10 cellular contexts compared by ENCODE assay signal in genomic region chr22:39526736-39527171, GRCh38. TPM values are rescaled to one million over a fixed set of nuclear protein-coding genes. Genes with fewer than 3 reads are reported as not detected.
DNase-seq lines count a peak whose midpoint lies in the region; TF ChIP-seq lines count a peak whose summit lies in the region.
"Had no signal": no experiment of that assay in that cellular context is flagged by ENCODE, and none has a peak within 500 bp of the region (broad histone marks: within the 10 kb centered on the region; RNA-seq: fewer than 3 reads in every experiment).

No MANE protein-coding gene starts in this region.

- H3K9me3 ChIP-seq in smooth muscle cell (replicated peaks; ENCODE audit: low read depth), result no peaks in the 10 kb centered on the region

- BruUV-seq in MCF 10A (replicated peaks; lab: Mats Ljungman, UMichigan), result no TSS peak

- H3K9ac ChIP-seq in smooth muscle cell (ENCODE audit: low read depth), result no peak overlapping the region

- H3K27ac Mint-ChIP-seq in chondrocyte (ENCODE audit: unreplicated experiment) (peak overlapping the region; percentile 74), MCF 10A (ENCODE audit: low read depth, unreplicated experiment) (no peak overlapping the region)

- H3K27ac ChIP-seq in smooth muscle cell (ENCODE audit: low read depth), result peak overlapping the region; percentile 34

- no peak overlapping the region for H2AFZ ChIP-seq in smooth muscle cell (ENCODE audit: low read depth)

- H3K36me3 Mint-ChIP-seq in chondrocyte (ENCODE audit: low read depth), result peaks cover 25% of the 10 kb centered on the region
- peaks cover 84% of the 10 kb centered on the region for H3K36me3 Mint-ChIP-seq in MCF 10A (ENCODE audit: insufficient read depth, unreplicated experiment)

- no peak overlapping the region for H3K4me3 ChIP-seq in smooth muscle cell
- H3K4me3 ChIP-seq: lung had no signal

- H3K79me2 ChIP-seq in smooth muscle cell (ENCODE audit: low read depth), result peaks cover 36% of the 10 kb centered on the region

- H3K9me3 Mint-ChIP-seq in chondrocyte (ENCODE audit: low read depth), result no peaks in the 10 kb centered on the region
- H3K9me3 Mint-ChIP-seq in MCF 10A (ENCODE audit: unreplicated experiment), result no peaks in the 10 kb centered on the region

- intact Hi-C loops in MCF 10A (cut with micrococcal nuclease), result loop anchor here (10.0 kb wide), 1 partner anchor 352 kb away; no protein-coding TSS in a partner anchor

- TF ChIP-seq CTCF in chondrocyte (IDR thresholded peaks at IDR 0.05) (no peak), smooth muscle cell (IDR thresholded peaks at IDR 0.05; ENCODE audit: borderline replicate concordance, insufficient read depth, poor library complexity, severe bottlenecking) (no peak), MCF 10A (IDR thresholded peaks at IDR 0.05; ENCODE audit: unreplicated experiment) (no peak)

- H3K4me1 Mint-ChIP-seq in chondrocyte (ENCODE audit: low read depth) (peaks cover 70% of the 10 kb centered on the region), MCF 10A (ENCODE audit: insufficient read depth, unreplicated experiment) (peaks cover 68% of the 10 kb centered on the region)

- no peaks in the 10 kb centered on the region for H3K27me3 ChIP-seq in smooth muscle cell (ENCODE audit: low read depth)

- CTCF ChIA-PET in MCF 10A (lab: Yijun Ruan, JAX), result interaction anchor here (0.5 to 26.5 kb wide), 4 partner anchors 32 to 692 kb away, joined by 4 to 471 read pairs (median 36); no protein-coding TSS in a partner anchor

- H3K36me3 ChIP-seq in smooth muscle cell (ENCODE audit: low read depth), result no peaks in the 10 kb centered on the region

- H3F3A ChIP-seq in smooth muscle cell (ENCODE audit: low read depth), result peaks cover 18% of the 10 kb centered on the region

- POLR2A ChIA-PET in MCF 10A (lab: Yijun Ruan, JAX), result interaction anchor here (0.7 to 1.5 kb wide), 4 partner anchors 33 to 820 kb away, joined by 3 to 4 read pairs (median 3); no protein-coding TSS in a partner anchor

- H3K27me3 Mint-ChIP-seq in chondrocyte (ENCODE audit: low read depth) (no peaks in the 10 kb centered on the region), MCF 10A (ENCODE audit: insufficient read depth, unreplicated experiment) (no peaks in the 10 kb centered on the region)

- WGBS in smooth muscle cell (ENCODE audit: low lambda C conversion rate), result 92% methylated on average over 4 of the region's 4 CpGs

- peaks cover 84% of the 10 kb centered on the region for H4K20me1 ChIP-seq in smooth muscle cell (ENCODE audit: low read depth)

- H3K4me1 ChIP-seq in smooth muscle cell (ENCODE audit: low read depth), result peaks cover 13% of the 10 kb centered on the region

- H3K4me2 ChIP-seq in smooth muscle cell, result no peak overlapping the region

- DNase-seq in SIG-M5 treated with dmso at 0.1 percent for 504 hours (lab: John Stamatoyannopoulos, UW; ENCODE audit: unreplicated experiment), result peak; percentile 33
- no peak for DNase-seq in SIG-M5 (lab: John Stamatoyannopoulos, UW)
- DNase-seq in NOMO-1 treated with dmso at 0.1 percent for 144 hours (lab: John Stamatoyannopoulos, UW; ENCODE audit: unreplicated experiment), result peak; percentile 25
- no peak for DNase-seq in chondrocyte (ENCODE audit: low spot score)
- no peak for DNase-seq in smooth muscle cell (lab: John Stamatoyannopoulos, UW; ENCODE audit: unreplicated experiment)
- no peak for DNase-seq in superior temporal gyrus (ENCODE audit: extremely low spot score)
- DNase-seq in HK-2 (ENCODE audit: unreplicated experiment), result no peak
- no peak for DNase-seq in MCF 10A (ENCODE audit: unreplicated experiment)
- DNase-seq: effector CD4-positive, alpha-beta T cell had no signal

- H3K4me3 Mint-ChIP-seq in chondrocyte (ENCODE audit: unreplicated experiment) (no peak overlapping the region), MCF 10A (ENCODE audit: unreplicated experiment) (no peak overlapping the region)

RNA-seq across cellular contexts. Expression of gene RPS19BP1, which starts 5.8 kb away (rescaled TPM):
- total RNA-seq in chondrocyte (44.1 to 52.3 TPM (median 47.9 TPM) in 3 replicates), smooth muscle cell (42.8 and 71.6 TPM in 2 replicates), MCF 10A (2022) (104 and 106 TPM in 2 replicates)
- polyA plus RNA-seq in smooth muscle cell, result 97.1 and 115 TPM in 2 replicates

RNA-seq across cellular contexts. Expression of gene ATF4, which starts 6.4 kb away (rescaled TPM):
- 128 to 541 TPM (median 513 TPM) in 3 replicates for total RNA-seq in chondrocyte
- total RNA-seq in smooth muscle cell, result 421 and 443 TPM in 2 replicates
- polyA plus RNA-seq in smooth muscle cell, result 288 and 339 TPM in 2 replicates
- 717 and 764 TPM in 2 replicates for total RNA-seq in MCF 10A (2022)

RNA-seq across cellular contexts. Expression of gene MIEF1, which starts 24.7 kb away (rescaled TPM):
- total RNA-seq in chondrocyte, result 22.7 to 24.0 TPM (median 23.0 TPM) in 3 replicates
- total RNA-seq in smooth muscle cell, result 11.1 and 17.8 TPM in 2 replicates
- polyA plus RNA-seq in smooth muscle cell, result 11.3 and 14.5 TPM in 2 replicates
- total RNA-seq in MCF 10A (2022), result 37.0 and 40.2 TPM in 2 replicates

RNA-seq across cellular contexts. Expression of gene CACNA1I, which starts 43.8 kb away (rescaled TPM):
- total RNA-seq in chondrocyte (0.02 to 0.08 TPM (median 0.05 TPM) in 3 replicates), smooth muscle cell (not detected in 2 replicates), MCF 10A (2022) (0.02 TPM in 2 replicates)
- not detected in 2 replicates for polyA plus RNA-seq in smooth muscle cell

Comparison
In these comparisons a context has a peak if more than half of its experiments do, and no peak if none do; other contexts are left out.
1. DNase-seq: peak in SIG-M5 treated with dmso at 0.1 percent for 504 hours (single experiment) and NOMO-1 treated with dmso at 0.1 percent for 144 hours (single experiment); none in SIG-M5 (single experiment), chondrocyte (single experiment), smooth muscle cell (single experiment), superior temporal gyrus (single experiment), HK-2 (single experiment) and MCF 10A (single experiment).